Comparison of ENCODE assay signal across 9 cellular contexts in the genomic region with DNA sequence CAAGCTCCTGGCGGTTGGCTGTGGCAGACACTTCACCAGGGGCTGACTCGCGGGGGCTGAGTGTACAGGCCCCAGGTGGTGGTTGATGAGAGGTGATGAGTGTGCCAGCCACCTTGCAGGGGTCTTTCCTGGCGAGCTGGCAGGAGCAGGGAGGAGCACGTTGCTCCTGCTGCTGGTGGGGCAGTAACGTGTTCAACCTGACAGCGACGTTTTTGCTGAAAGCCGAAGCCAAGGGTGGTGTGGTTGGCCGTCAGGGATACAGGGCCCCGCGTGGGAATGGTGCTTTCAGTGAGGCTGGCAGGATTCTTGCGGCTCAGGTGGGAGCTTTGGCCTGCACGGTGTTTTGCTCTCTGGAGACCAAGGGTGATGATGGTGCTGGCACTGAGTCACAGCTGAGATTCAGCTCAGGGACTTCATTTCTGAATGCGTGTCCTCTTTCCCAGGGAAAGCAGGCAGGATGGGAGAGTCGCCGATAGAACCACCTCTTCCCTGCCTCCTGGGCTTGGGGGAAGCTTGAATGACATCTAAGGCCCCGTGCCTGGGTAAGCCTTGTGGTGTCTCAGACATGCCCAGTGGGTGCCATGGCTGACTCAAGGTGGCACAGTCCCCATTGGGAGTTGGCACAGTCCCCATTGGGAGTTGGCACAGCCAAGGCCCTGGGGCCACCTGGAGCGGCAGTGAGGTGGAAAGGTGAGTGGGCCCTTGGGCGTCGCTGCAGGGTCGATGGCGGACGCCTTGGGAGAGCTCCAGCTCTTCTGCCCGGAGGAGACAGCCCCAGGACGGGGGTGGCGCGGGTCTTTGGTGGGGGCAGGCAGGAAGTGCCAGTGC. TPM values are rescaled to one million over a fixed set of nuclear protein-coding genes. Genes with fewer than 3 reads are reported as not detected.
DNase-seq lines count a peak whose midpoint lies in the region; ATAC-seq and TF ChIP-seq lines count a peak whose summit lies in the region.
"Had no signal": no experiment of that assay in that cellular context is flagged by ENCODE, and none has a peak within 500 bp of the region (broad histone marks: within the 10 kb centered on the region; RNA-seq: fewer than 3 reads in every experiment).

No MANE protein-coding gene starts in this region.

- H3K27me3 Mint-ChIP-seq in MCF 10A (ENCODE audit: insufficient read depth, unreplicated experiment), result no peaks in the 10 kb centered on the region

- no peak for ATAC-seq in HG03460 (IDR thresholded peaks at IDR 0.05; ENCODE audit: unreplicated experiment)
- ATAC-seq in GM21423 (IDR thresholded peaks at IDR 0.05; ENCODE audit: unreplicated experiment), result no peak

- peak overlapping the region; percentile 90 for H3K27ac Mint-ChIP-seq in MCF 10A (ENCODE audit: low read depth, unreplicated experiment)

- H3K9ac ChIP-seq in NT2/D1 (ENCODE audit: insufficient read length, low read depth), result peak overlapping the region; percentile 63

- POLR2A ChIA-PET in MCF 10A (lab: Yijun Ruan, JAX), result interaction anchor here (1.0 to 1.1 kb wide), 2 partner anchors 13 to 16 kb away, joined by 3 to 5 read pairs; no protein-coding TSS in a partner anchor

- intact Hi-C loops in MCF 10A (cut with micrococcal nuclease), result no loop called here
- intact Hi-C loops in stomach (cut with DNase I; ENCODE audit: low total_unique reads), result no loop called here

- no TSS peak for BruUV-seq in MCF 10A (replicated peaks; lab: Mats Ljungman, UMichigan)

- H3K36me3 ChIP-seq in NT2/D1 (ENCODE audit: insufficient read depth, insufficient read length, low read length), result peaks cover 84% of the 10 kb centered on the region
- H3K36me3 ChIP-seq in stomach, result peaks cover 32 to 61% (median 46%) of the 10 kb centered on the region in 4 donors

- peak overlapping the region; percentile 57 for H3K4me3 Mint-ChIP-seq in MCF 10A (ENCODE audit: unreplicated experiment)

- H3K9me3 Mint-ChIP-seq in MCF 10A (ENCODE audit: unreplicated experiment), result no peaks in the 10 kb centered on the region

- TF ChIP-seq POLR2A in stomach (IDR thresholded peaks at IDR 0.05), result no peak

- no peaks in the 10 kb centered on the region for H3K9me3 ChIP-seq in NT2/D1 (ENCODE audit: insufficient read depth, low read length)
- H3K9me3 ChIP-seq in stomach, result no peaks in the 10 kb centered on the region

- TF ChIP-seq EP300 in stomach (IDR thresholded peaks at IDR 0.05), result no peak

- H3K4me1 ChIP-seq in NT2/D1 (ENCODE audit: insufficient read depth, insufficient read length), result peaks cover 34% of the 10 kb centered on the region
- peaks cover 71 to 83% (median 78%) of the 10 kb centered on the region in 4 donors for H3K4me1 ChIP-seq in stomach

- CTCF ChIA-PET in MCF 10A (lab: Yijun Ruan, JAX), result interaction anchor here (0.6 to 1.0 kb wide), 3 partner anchors 14 to 235 kb away, joined by 3 to 4 read pairs (median 4); no protein-coding TSS in a partner anchor

- TF ChIP-seq CTCF in MCF 10A (IDR thresholded peaks at IDR 0.05; ENCODE audit: unreplicated experiment) (no peak), stomach (IDR thresholded peaks at IDR 0.05) (no peak)

- H3K36me3 Mint-ChIP-seq in MCF 10A (ENCODE audit: insufficient read depth, unreplicated experiment), result peaks cover 71% of the 10 kb centered on the region

- peaks cover 16% of the 10 kb centered on the region for H3K4me1 Mint-ChIP-seq in MCF 10A (ENCODE audit: insufficient read depth, unreplicated experiment)

- H3K27ac ChIP-seq in stomach, result peak overlapping the region; percentile 70 to 89 (median 85)

- 45 to 55% (median 49%) methylated on average over 21 to 28 of the region's 28 CpGs for WGBS in stomach, 5 donors

- no peaks in the 10 kb centered on the region for H3K27me3 ChIP-seq in NT2/D1 (ENCODE audit: insufficient read depth, insufficient read length)
- H3K27me3 ChIP-seq in stomach, result no peaks in the 10 kb centered on the region

- no peak overlapping the region for H3K4me3 ChIP-seq in NT2/D1 (ENCODE audit: insufficient read length, low read depth)
- H3K4me3 ChIP-seq in stomach, result peak overlapping the region in 2 of 4 donors; percentile 10 to 33

- DNase-seq in NT2/D1 (ENCODE audit: low read depth, low spot score) (no peak), MCF 10A (ENCODE audit: unreplicated experiment) (no peak), left kidney (ENCODE audit: low read depth, low spot score) (peak; percentile 23), stomach (no peak), NAMALWA (ENCODE audit: low spot score) (no peak)
- no peak for DNase-seq in activated CD8-positive, alpha-beta memory T cell treated with anti-CD3 and anti-CD28 coated beads, Interleukin-2, amount 50 U/mL, for 4 hours
- DNase-seq: NCI-H82 had no signal

RNA-seq across cellular contexts. Expression of a gene that starts 8.8 kb away (rescaled TPM):
- 219 and 246 TPM in 2 replicates for total RNA-seq in MCF 10A (2022)
- total RNA-seq in stomach, result 100 to 1,000 TPM in 1 of 5 donors, 10 to 100 TPM in 4; 21.4 to 124 (median 42.5) TPM
- polyA plus RNA-seq in stomach, result 10 to 100 TPM; 55.9 to 68.1 (median 63.4) TPM

RNA-seq across cellular contexts. Expression of a gene that starts 14.9 kb away (rescaled TPM):
- 3.2 and 7.0 TPM in 2 replicates for total RNA-seq in MCF 10A (2022)
- total RNA-seq in stomach, result 10 to 100 TPM in 1 of 5 donors, 1 to 10 TPM in 2, not detected in 2; 2.6 to 15.6 (median 4.5) TPM
- 100 to 1,000 TPM in 1 of 3 donors, 10 to 100 TPM in 2; 26.8 to 102 (median 55.3) TPM for polyA plus RNA-seq in stomach

RNA-seq across cellular contexts. Expression of a gene that starts 22.0 kb away (rescaled TPM):
- total RNA-seq in MCF 10A (2022), result 1,168 and 1,243 TPM in 2 replicates
- 1,000 to 10,000 TPM in 4 of 5 donors, 100 to 1,000 TPM in 1; 428 to 2,471 (median 1,694) TPM for total RNA-seq in stomach
- 1,000 to 10,000 TPM; 2,846 to 4,539 (median 3,866) TPM for polyA plus RNA-seq in stomach

RNA-seq across cellular contexts. Expression of a gene that starts 32.5 kb away (rescaled TPM):
- total RNA-seq in MCF 10A (2022), result 135 and 137 TPM in 2 replicates
- 100 to 1,000 TPM in 3 of 5 donors, 10 to 100 TPM in 2; 31.6 to 217 (median 102) TPM for total RNA-seq in stomach
- 100 to 1,000 TPM; 107 to 169 (median 138) TPM for polyA plus RNA-seq in stomach

RNA-seq across cellular contexts. Expression of a gene that starts 33.7 kb away (rescaled TPM):
- total RNA-seq in MCF 10A (2022) (0.15 and 0.23 TPM in 2 replicates), stomach (1 to 10 TPM in 2 of 5 donors, under 1 TPM in 2, not detected in 1; 0.58 to 3.5 (median 2.0) TPM)
- under 1 TPM; 0.10 to 0.31 (median 0.15) TPM for polyA plus RNA-seq in stomach
